25 cellular contexts compared by ENCODE assay signal in genomic region chr11:7667460-7667859, GRCh38. TPM values are rescaled to one million over a fixed set of nuclear protein-coding genes. Genes with fewer than 3 reads are reported as not detected.
DNase-seq lines count a peak whose midpoint lies in the region; ATAC-seq and TF ChIP-seq lines count a peak whose summit lies in the region.
"Had no signal": no experiment of that assay in that cellular context is flagged by ENCODE, and none has a peak within 500 bp of the region (broad histone marks: within the 10 kb centered on the region; RNA-seq: fewer than 3 reads in every experiment).

No MANE protein-coding gene starts in this region.

- H3K9me3 Mint-ChIP-seq in WTC11: peaks cover 13% of the 10 kb centered on the region
- peaks cover 4% of the 10 kb centered on the region for H3K9me3 Mint-ChIP-seq in neural progenitor cell
- H3K9me3 Mint-ChIP-seq: activated CD8-positive, alpha-beta T cell treated with anti-CD3 and anti-CD28 coated beads for 36 hours had no signal

- DNase-seq in ELF-1 (ENCODE audit: low read depth, low spot score): peak; percentile 48
- DNase-seq in WTC11 (ENCODE audit: low spot score): no peak
- peak; percentile 15 for DNase-seq in fibroblast of the aortic adventitia (ENCODE audit: low read depth)
- peak; percentile 52 for DNase-seq in neural progenitor cell (ENCODE audit: low spot score)
- DNase-seq in DMS114 treated with DMSO at 0.1 percent for 48 hours (lab: John Stamatoyannopoulos, UW; ENCODE audit: unreplicated experiment): no peak
- no peak for DNase-seq in NCI-H774 (lab: John Stamatoyannopoulos, UW)
- DNase-seq in left lung: no peak
- DNase-seq: activated CD4-positive, CD25-positive, alpha-beta regulatory T cell; activated CD8-positive, alpha-beta T cell treated with anti-CD3 and anti-CD28 coated beads for 36 hours; amniotic stem cell; effector memory CD4-positive, alpha-beta T cell; GM23248; Kasumi-1; left colon; mucosa of descending colon; NCI-H1092 treated with DMSO at 0.1 percent for 48 hours; NCI-H2081; NCI-H510A; stimulated activated CD4-positive, alpha-beta T cell treated with anti-CD3 and anti-CD28 coated beads, Interleukin-12 subunit alpha, Interleukin-12 subunit beta, amount 100 ng/mL, for 4 hours; stimulated activated CD8-positive, alpha-beta memory T cell treated with anti-CD3 and anti-CD28 coated beads, Interleukin-4, amount 100 ng/mL, for 48 hours; T-helper 9 cell; uterus had no signal

- POLR2A ChIA-PET in WTC11 (lab: Charles Lee): no interaction called here

- intact Hi-C loops in left lung (cut with DNase I): loop anchor here in 1 of 2 donors (5.0 kb wide), 1 partner anchor 95 kb away; no protein-coding TSS in a partner anchor

- no peak overlapping the region for H3K9ac ChIP-seq in neural progenitor cell
- H3K9ac ChIP-seq: GM23248 had no signal

- H3K9me3 ChIP-seq in neural progenitor cell (ENCODE audit: low read depth): no peaks in the 10 kb centered on the region
- no peaks in the 10 kb centered on the region for H3K9me3 ChIP-seq in left lung
- H3K9me3 ChIP-seq: esophagus muscularis mucosa, mucosa of descending colon, uterus had no signal

- H3K79me2 ChIP-seq in neural progenitor cell (ENCODE audit: low read depth): no peaks in the 10 kb centered on the region

- H3K27me3 ChIP-seq in neural progenitor cell (no peaks in the 10 kb centered on the region), left lung (peaks cover 0 to 14% of the 10 kb centered on the region in 2 donors)
- H3K27me3 ChIP-seq: uterus had no signal

- TF ChIP-seq CTCF in WTC11 (IDR thresholded peaks at IDR 0.05) (no peak), fibroblast of the aortic adventitia (IDR thresholded peaks at IDR 0.05; ENCODE audit: insufficient read depth, low read length) (no peak), neural progenitor cell (IDR thresholded peaks at IDR 0.05) (no peak), left lung (IDR thresholded peaks at IDR 0.05) (no peak)

- H3K4me3 Mint-ChIP-seq in WTC11 (no peak overlapping the region), neural progenitor cell (peak overlapping the region; percentile 44)
- H3K4me3 Mint-ChIP-seq: activated CD8-positive, alpha-beta T cell treated with anti-CD3 and anti-CD28 coated beads for 36 hours had no signal

- H3K4me2 ChIP-seq in neural progenitor cell: no peak overlapping the region

- peaks cover 13% of the 10 kb centered on the region for H3F3A ChIP-seq in neural progenitor cell (ENCODE audit: low read depth)

- no peak overlapping the region for H2AFZ ChIP-seq in neural progenitor cell (replicated peaks)
- H2AFZ ChIP-seq: GM23248 had no signal

- H3K27ac Mint-ChIP-seq in WTC11 (no peak overlapping the region), neural progenitor cell (no peak overlapping the region)
- H3K27ac Mint-ChIP-seq: activated CD8-positive, alpha-beta T cell treated with anti-CD3 and anti-CD28 coated beads for 36 hours had no signal

- CTCF ChIA-PET in WTC11 (lab: Charles Lee): interaction anchor here (0.8 to 3.7 kb wide), 7 partner anchors 10 to 319 kb away, joined by 3 to 34 read pairs (median 4); partner anchors contain the start of gene EIF3F

- ATAC-seq in WTC11 (no peak; the same call in 1 of the 2 replicates), left lung (no peak), HG03442 (IDR thresholded peaks at IDR 0.05; ENCODE audit: unreplicated experiment) (no peak)
- ATAC-seq: activated CD8-positive, alpha-beta T cell treated with anti-CD3 and anti-CD28 coated beads for 36 hours; left colon; mucosa of descending colon had no signal

- H4K20me1 ChIP-seq in neural progenitor cell (ENCODE audit: low read depth): no peaks in the 10 kb centered on the region

- no peaks in the 10 kb centered on the region for H3K36me3 ChIP-seq in neural progenitor cell
- H3K36me3 ChIP-seq in left lung: peaks cover 0 to 8% of the 10 kb centered on the region in 2 donors
- H3K36me3 ChIP-seq: uterus had no signal

- H3K27me3 Mint-ChIP-seq in WTC11 (ENCODE audit: low read depth): peaks cover 7% of the 10 kb centered on the region; the same call in 1 of the 2 replicates
- H3K27me3 Mint-ChIP-seq in neural progenitor cell (ENCODE audit: insufficient read depth, low read depth): peaks cover 3% of the 10 kb centered on the region

- no peak overlapping the region for H3K4me3 ChIP-seq in fibroblast of the aortic adventitia (ENCODE audit: low read depth, low read length)
- no peak overlapping the region for H3K4me3 ChIP-seq in neural progenitor cell
- H3K4me3 ChIP-seq in left lung: no peak overlapping the region
- H3K4me3 ChIP-seq: esophagus muscularis mucosa, GM23248, mucosa of descending colon, uterus had no signal

- peaks cover 29% of the 10 kb centered on the region for H3K4me1 ChIP-seq in neural progenitor cell
- no peaks in the 10 kb centered on the region for H3K4me1 ChIP-seq in left lung
- H3K4me1 ChIP-seq: uterus had no signal

- H3K36me3 Mint-ChIP-seq in WTC11 (peaks cover 59% of the 10 kb centered on the region), neural progenitor cell (peaks cover 5% of the 10 kb centered on the region)

- peaks cover 9% of the 10 kb centered on the region; the same call in 1 of the 2 replicates for H3K4me1 Mint-ChIP-seq in WTC11
- H3K4me1 Mint-ChIP-seq in neural progenitor cell: peaks cover 12% of the 10 kb centered on the region

- H3K27ac ChIP-seq in neural progenitor cell (peak overlapping the region; percentile 16), left lung (no peak overlapping the region)
- H3K27ac ChIP-seq: C4-2B, esophagus muscularis mucosa, GM23248, uterus had no signal

TF ChIP-seq in WTC11, 78 proteins besides CTCF, POLR2A, EP300 and RAD21:
- TF ChIP-seq ZNF423 (CRISPR knock-in tag; IDR thresholded peaks at IDR 0.05) (peak; percentile 88), ZNF281 (CRISPR knock-in tag; IDR thresholded peaks at IDR 0.05) (no peak), TEAD1 (CRISPR knock-in tag; IDR thresholded peaks at IDR 0.05) (no peak)

RNA-seq across cellular contexts. Expression of gene CYB5R2, which starts 5.8 kb away (rescaled TPM):
- total RNA-seq in WTC11 (2021) (36.6 to 40.3 TPM (median 36.8 TPM) in 3 replicates), fibroblast of the aortic adventitia (ENCODE audit: low replicate concordance) (5.4 and 11.2 TPM in 2 replicates), neural progenitor cell (ENCODE audit: low replicate concordance) (24.6 and 37.1 TPM in 2 replicates), left lung (10 to 100 TPM in 1 of 2 donors, 1 to 10 TPM in 1; 7.9 to 13.1 TPM)

RNA-seq across cellular contexts. Expression of gene OVCH2, which starts 38.8 kb away (rescaled TPM):
- total RNA-seq in WTC11 (2021) (0.57 TPM in 1 of 3 replicates, not detected in the others), fibroblast of the aortic adventitia (ENCODE audit: low replicate concordance) (not detected in 2 replicates), neural progenitor cell (ENCODE audit: low replicate concordance) (not detected in 2 replicates), left lung (1 to 10 TPM in 1 of 2 donors, under 1 TPM in 1; 0.81 to 4.6 TPM)
- total RNA-seq: activated CD8-positive, alpha-beta T cell treated with anti-CD3 and anti-CD28 coated beads for 36 hours; esophagus muscularis mucosa; GM23248; left colon; mucosa of descending colon had no signal

Comparison
In these comparisons a context has a peak if more than half of its experiments do, and no peak if none do; other contexts are left out.
1. DNase-seq: peak in ELF-1 (single experiment), fibroblast of the aortic adventitia (single experiment) and neural progenitor cell (single experiment); none in WTC11 (single experiment), DMS114 treated with DMSO at 0.1 percent for 48 hours (single experiment), NCI-H774 (single experiment) and left lung (0 of 2).